9 cellular contexts compared by ENCODE assay signal in genomic region chr5:168365581-168366081, GRCh38.
DNase-seq lines count a peak whose midpoint lies in the region; ATAC-seq and TF ChIP-seq lines count a peak whose summit lies in the region.
"Had no signal": no experiment of that assay in that cellular context is flagged by ENCODE, and none has a peak within 500 bp of the region (broad histone marks: within the 10 kb centered on the region; RNA-seq: fewer than 3 reads in every experiment).

No MANE protein-coding gene starts in this region.

- peak overlapping the region; percentile 30; the same call in 1 of the 2 replicates for H3K27ac ChIP-seq in Panc1 (ENCODE audit: low read length)
- H3K27ac ChIP-seq in osteoblast (ENCODE audit: low read depth, low read length), result peak overlapping the region; percentile 71

- H3K9me3 ChIP-seq in Panc1 (ENCODE audit: control insufficient read depth, insufficient read depth, low read depth, low read length) (no peaks in the 10 kb centered on the region), osteoblast (ENCODE audit: low read depth, low read length) (no peaks in the 10 kb centered on the region), T-helper 17 cell (ENCODE audit: control insufficient read depth, low read length, poor library complexity, severe bottlenecking) (no peaks in the 10 kb centered on the region)

- CTCF ChIA-PET in Panc1 (lab: Charles Lee), result no interaction called here
- CTCF ChIA-PET in activated CD8-positive, alpha-beta T cell treated with anti-CD3 and anti-CD28 coated beads for 36 hours (lab: Charles Lee), result no interaction called here

- H3K36me3 ChIP-seq in Panc1 (ENCODE audit: control insufficient read depth, insufficient read depth, low read length) (no peaks in the 10 kb centered on the region), osteoblast (ENCODE audit: insufficient read depth, low read length) (no peaks in the 10 kb centered on the region)

- H3K4me1 ChIP-seq in Panc1 (ENCODE audit: control insufficient read depth, insufficient read depth, low read length) (peaks cover 14% of the 10 kb centered on the region), osteoblast (ENCODE audit: insufficient read depth, low read length) (peaks cover 32% of the 10 kb centered on the region)

- peak overlapping the region; percentile 76 for H3K4me2 ChIP-seq in osteoblast (ENCODE audit: insufficient read depth, low read length)

- H3K9me3 Mint-ChIP-seq in activated CD8-positive, alpha-beta T cell treated with anti-CD3 and anti-CD28 coated beads for 36 hours, result no peaks in the 10 kb centered on the region

- H3K79me2 ChIP-seq in osteoblast (ENCODE audit: insufficient read depth, low read length), result no peaks in the 10 kb centered on the region

- in situ Hi-C loops in Panc1 (cut with HindIII; ENCODE audit: low pct_unique_long_range_greater_than_20kb, low sequenced_read_pairs), result no loop called here

- no peaks in the 10 kb centered on the region for H4K20me1 ChIP-seq in osteoblast (ENCODE audit: insufficient read depth, low read length)

- intact Hi-C loops in Panc1 (cut with micrococcal nuclease; ENCODE audit: unreplicated experiment), result no loop called here
- intact Hi-C loops in activated CD8-positive, alpha-beta T cell treated with anti-CD3 and anti-CD28 coated beads for 36 hours (cut with micrococcal nuclease), result no loop called here

- H3K27me3 Mint-ChIP-seq in T-helper 17 cell, result no peaks in the 10 kb centered on the region
- peaks cover 2% of the 10 kb centered on the region for H3K27me3 Mint-ChIP-seq in activated CD8-positive, alpha-beta T cell treated with anti-CD3 and anti-CD28 coated beads for 36 hours

- H3K27me3 ChIP-seq in Panc1 (ENCODE audit: control insufficient read depth, insufficient read depth, low read length), result no peaks in the 10 kb centered on the region
- no peaks in the 10 kb centered on the region for H3K27me3 ChIP-seq in osteoblast (ENCODE audit: insufficient read depth, low read length)

- no TSS peak for BruUV-seq in Panc1 (replicated peaks; lab: Mats Ljungman, UMichigan)

- no peak overlapping the region for H3K27ac Mint-ChIP-seq in T-helper 17 cell
- no peak overlapping the region for H3K27ac Mint-ChIP-seq in activated CD8-positive, alpha-beta T cell treated with anti-CD3 and anti-CD28 coated beads for 36 hours

- H3K36me3 Mint-ChIP-seq in T-helper 17 cell (ENCODE audit: low read depth), result no peaks in the 10 kb centered on the region
- no peaks in the 10 kb centered on the region for H3K36me3 Mint-ChIP-seq in activated CD8-positive, alpha-beta T cell treated with anti-CD3 and anti-CD28 coated beads for 36 hours (ENCODE audit: low read depth)

- peak; percentile 72 for TF ChIP-seq CTCF in Panc1 (IDR thresholded peaks at IDR 0.05)
- peak; percentile 7 for TF ChIP-seq CTCF in fibroblast of the aortic adventitia (IDR thresholded peaks at IDR 0.05; ENCODE audit: insufficient read depth, low read length)
- peak; percentile 35 for TF ChIP-seq CTCF in osteoblast (IDR thresholded peaks at IDR 0.05; ENCODE audit: extremely low read depth, low read depth, low read length)
- TF ChIP-seq CTCF in activated CD8-positive, alpha-beta T cell treated with anti-CD3 and anti-CD28 coated beads for 36 hours (IDR thresholded peaks at IDR 0.05), result no peak

- POLR2A ChIA-PET in Panc1 (lab: Charles Lee), result no interaction called here
- POLR2A ChIA-PET in activated CD8-positive, alpha-beta T cell treated with anti-CD3 and anti-CD28 coated beads for 36 hours (lab: Charles Lee), result no interaction called here

- peak overlapping the region; percentile 19 for H2AFZ ChIP-seq in osteoblast (ENCODE audit: low read length)

- H3K4me1 Mint-ChIP-seq in T-helper 17 cell, result peaks cover 5% of the 10 kb centered on the region
- H3K4me1 Mint-ChIP-seq in activated CD8-positive, alpha-beta T cell treated with anti-CD3 and anti-CD28 coated beads for 36 hours (ENCODE audit: low read depth), result no peaks in the 10 kb centered on the region

- H3K4me3 ChIP-seq in Panc1 (ENCODE audit: low read depth in 2 of 2, low read length in 2 of 2), result no peak overlapping the region
- H3K4me3 ChIP-seq in fibroblast of the aortic adventitia (ENCODE audit: low read depth, low read length), result no peak overlapping the region
- peak overlapping the region; percentile 36 for H3K4me3 ChIP-seq in osteoblast (ENCODE audit: insufficient read depth, low read length)

- DNase-seq in Daoy (ENCODE audit: low read depth), result peak; percentile 51
- DNase-seq in Panc1 (ENCODE audit: low read depth, low spot score), result no peak
- peak; percentile 57 for DNase-seq in fibroblast of the aortic adventitia (ENCODE audit: low read depth)
- DNase-seq in osteoblast (ENCODE audit: insufficient read length, low spot score, missing footprints), result no peak
- no peak for DNase-seq in T-helper 17 cell
- no peak for DNase-seq in LoVo (ENCODE audit: low spot score)
- DNase-seq in activated CD8-positive, alpha-beta T cell treated with anti-CD3 and anti-CD28 coated beads for 36 hours, result no peak
- no peak for DNase-seq in NCI-H1105 treated with DMSO at 0.1 percent for 48 hours (lab: John Stamatoyannopoulos, UW)
- DNase-seq: GOT3 had no signal

- ATAC-seq in Panc1 (peak; percentile 68), T-helper 17 cell (no peak)
- no peak for ATAC-seq in activated CD8-positive, alpha-beta T cell treated with anti-CD3 and anti-CD28 coated beads for 36 hours

- no peak overlapping the region for H3K4me3 Mint-ChIP-seq in T-helper 17 cell
- H3K4me3 Mint-ChIP-seq in activated CD8-positive, alpha-beta T cell treated with anti-CD3 and anti-CD28 coated beads for 36 hours, result no peak overlapping the region

Comparison
In these comparisons a context has a peak if more than half of its experiments do, and no peak if none do; other contexts are left out.
1. DNase-seq: peak in Daoy (single experiment) and fibroblast of the aortic adventitia (single experiment); none in Panc1 (single experiment), osteoblast (single experiment), T-helper 17 cell (0 of 3), LoVo (single experiment), activated CD8-positive, alpha-beta T cell treated with anti-CD3 and anti-CD28 coated beads for 36 hours (single experiment) and NCI-H1105 treated with DMSO at 0.1 percent for 48 hours (single experiment).